In the genomic region with DNA sequence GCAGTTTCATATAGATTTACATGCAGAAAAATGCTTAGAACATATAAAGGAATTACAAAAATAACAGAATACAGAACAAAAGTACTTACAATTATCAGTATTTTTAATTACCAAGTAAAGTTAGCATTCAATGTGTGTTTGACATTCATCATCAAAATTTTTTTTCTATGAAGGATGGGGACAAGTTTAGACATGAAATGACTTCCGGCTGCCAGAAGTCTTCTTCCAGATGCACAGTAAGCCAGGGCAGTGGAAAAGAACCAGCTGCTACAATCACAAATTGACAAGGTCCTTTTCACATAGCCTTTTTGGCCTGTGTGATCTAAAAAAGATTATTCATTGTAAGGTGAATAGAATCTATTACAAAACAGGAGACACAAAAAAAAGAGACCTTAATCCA, we compare ENCODE assay signal across 1 cellular context.
TF ChIP-seq lines count a peak whose summit lies in the region.

No MANE protein-coding gene starts in this region.

TF ChIP-seq in HepG2, 621 proteins besides CTCF, POLR2A, EP300 and RAD21:
- TF ChIP-seq ZNF660 (CRISPR knock-in tag; IDR thresholded peaks at IDR 0.05; ENCODE audit: borderline replicate concordance, low read depth): no peak
- TF ChIP-seq ZFP90 (CRISPR knock-in tag; IDR thresholded peaks at IDR 0.05; ENCODE audit: borderline replicate concordance): no peak
- TF ChIP-seq TFDP1 (CRISPR knock-in tag; IDR thresholded peaks at IDR 0.05; ENCODE audit: borderline replicate concordance): no peak
- TF ChIP-seq ZNF10 (CRISPR knock-in tag; IDR thresholded peaks at IDR 0.05; ENCODE audit: borderline replicate concordance, low read depth): no peak
- TF ChIP-seq RFX5 (IDR thresholded peaks at IDR 0.05; ENCODE audit: low read depth, low read length): no peak
- TF ChIP-seq ZMYM3 (CRISPR knock-in tag; IDR thresholded peaks at IDR 0.05): no peak
- TF ChIP-seq ZNF20 (CRISPR knock-in tag; IDR thresholded peaks at IDR 0.05): no peak
- no peak for TF ChIP-seq ZEB1 (IDR thresholded peaks at IDR 0.05; ENCODE audit: insufficient replicate concordance, low read depth)
- TF ChIP-seq TCF12 (IDR thresholded peaks at IDR 0.05): no peak
- no peak for TF ChIP-seq TCF12 (CRISPR knock-in tag; IDR thresholded peaks at IDR 0.05)
- TF ChIP-seq, protein P1, sequence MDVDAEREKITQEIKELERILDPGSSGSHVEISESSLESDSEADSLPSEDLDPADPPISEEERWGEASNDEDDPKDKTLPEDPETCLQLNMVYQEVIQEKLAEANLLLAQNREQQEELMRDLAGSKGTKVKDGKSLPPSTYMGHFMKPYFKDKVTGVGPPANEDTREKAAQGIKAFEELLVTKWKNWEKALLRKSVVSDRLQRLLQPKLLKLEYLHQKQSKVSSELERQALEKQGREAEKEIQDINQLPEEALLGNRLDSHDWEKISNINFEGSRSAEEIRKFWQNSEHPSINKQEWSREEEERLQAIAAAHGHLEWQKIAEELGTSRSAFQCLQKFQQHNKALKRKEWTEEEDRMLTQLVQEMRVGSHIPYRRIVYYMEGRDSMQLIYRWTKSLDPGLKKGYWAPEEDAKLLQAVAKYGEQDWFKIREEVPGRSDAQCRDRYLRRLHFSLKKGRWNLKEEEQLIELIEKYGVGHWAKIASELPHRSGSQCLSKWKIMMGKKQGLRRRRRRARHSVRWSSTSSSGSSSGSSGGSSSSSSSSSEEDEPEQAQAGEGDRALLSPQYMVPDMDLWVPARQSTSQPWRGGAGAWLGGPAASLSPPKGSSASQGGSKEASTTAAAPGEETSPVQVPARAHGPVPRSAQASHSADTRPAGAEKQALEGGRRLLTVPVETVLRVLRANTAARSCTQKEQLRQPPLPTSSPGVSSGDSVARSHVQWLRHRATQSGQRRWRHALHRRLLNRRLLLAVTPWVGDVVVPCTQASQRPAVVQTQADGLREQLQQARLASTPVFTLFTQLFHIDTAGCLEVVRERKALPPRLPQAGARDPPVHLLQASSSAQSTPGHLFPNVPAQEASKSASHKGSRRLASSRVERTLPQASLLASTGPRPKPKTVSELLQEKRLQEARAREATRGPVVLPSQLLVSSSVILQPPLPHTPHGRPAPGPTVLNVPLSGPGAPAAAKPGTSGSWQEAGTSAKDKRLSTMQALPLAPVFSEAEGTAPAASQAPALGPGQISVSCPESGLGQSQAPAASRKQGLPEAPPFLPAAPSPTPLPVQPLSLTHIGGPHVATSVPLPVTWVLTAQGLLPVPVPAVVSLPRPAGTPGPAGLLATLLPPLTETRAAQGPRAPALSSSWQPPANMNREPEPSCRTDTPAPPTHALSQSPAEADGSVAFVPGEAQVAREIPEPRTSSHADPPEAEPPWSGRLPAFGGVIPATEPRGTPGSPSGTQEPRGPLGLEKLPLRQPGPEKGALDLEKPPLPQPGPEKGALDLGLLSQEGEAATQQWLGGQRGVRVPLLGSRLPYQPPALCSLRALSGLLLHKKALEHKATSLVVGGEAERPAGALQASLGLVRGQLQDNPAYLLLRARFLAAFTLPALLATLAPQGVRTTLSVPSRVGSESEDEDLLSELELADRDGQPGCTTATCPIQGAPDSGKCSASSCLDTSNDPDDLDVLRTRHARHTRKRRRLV (CRISPR knock-in tag; IDR thresholded peaks at IDR 0.05): no peak
- no peak for TF ChIP-seq ZSCAN9 (CRISPR knock-in tag; IDR thresholded peaks at IDR 0.05; ENCODE audit: borderline replicate concordance)
- TF ChIP-seq ZNF329 (CRISPR knock-in tag; IDR thresholded peaks at IDR 0.05; ENCODE audit: low read depth): no peak
- no peak for TF ChIP-seq ETV5 (CRISPR knock-in tag; IDR thresholded peaks at IDR 0.05; ENCODE audit: borderline replicate concordance)
- no peak for TF ChIP-seq ZNF547 (CRISPR knock-in tag; IDR thresholded peaks at IDR 0.05)
- TF ChIP-seq ZNF572 (CRISPR knock-in tag; IDR thresholded peaks at IDR 0.05): no peak
